Comparison of ENCODE assay signal across 1 cellular context in genomic region chr6:30744054-30744805, GRCh38.
A peak's percentile ranks its signal among the peaks of the same experiment; 100 is the strongest.
TF ChIP-seq lines count a peak whose summit lies in the region.

IER3 (minus strand) TSS chr6:30744547; CDS start chr6:30744518, 29 bp downstream.

TF ChIP-seq in WTC11, 78 proteins besides CTCF, POLR2A, EP300 and RAD21 (continued from another document and continues in another):
- TF ChIP-seq ZNF281 (CRISPR knock-in tag; IDR thresholded peaks at IDR 0.05) (no peak), ZNF121 (CRISPR knock-in tag; IDR thresholded peaks at IDR 0.05) (no peak), ZNF532 (CRISPR knock-in tag; IDR thresholded peaks at IDR 0.05; ENCODE audit: borderline replicate concordance) (no peak), ELF4 (CRISPR knock-in tag; IDR thresholded peaks at IDR 0.05; ENCODE audit: low read depth) (0 out of 2 replicates have a peak, but pooled peaks have one; percentile 48), CREB1 (CRISPR knock-in tag; IDR thresholded peaks at IDR 0.05) (no peak), CREM (CRISPR knock-in tag; IDR thresholded peaks at IDR 0.05) (no peak), ZNF317 (CRISPR knock-in tag; IDR thresholded peaks at IDR 0.05; ENCODE audit: borderline replicate concordance, low read depth) (no peak), FOXK1 (CRISPR knock-in tag; IDR thresholded peaks at IDR 0.05) (peak; percentile 49; the same call in 1 of the 2 replicates), ETV6 (CRISPR knock-in tag; IDR thresholded peaks at IDR 0.05) (peak; percentile 79; the same call in 1 of the 2 replicates), ZNF512 (CRISPR knock-in tag; IDR thresholded peaks at IDR 0.05; ENCODE audit: borderline replicate concordance) (no peak), JUN (CRISPR knock-in tag; IDR thresholded peaks at IDR 0.05) (no peak), STAT6 (CRISPR knock-in tag; conservative IDR thresholded peaks at IDR 0.05; ENCODE audit: low read depth) (no peak), NR2C2 (CRISPR knock-in tag; IDR thresholded peaks at IDR 0.05) (no peak), CBFB (CRISPR knock-in tag; IDR thresholded peaks at IDR 0.05; ENCODE audit: low read depth) (no peak), SP1 (CRISPR knock-in tag; conservative IDR thresholded peaks at IDR 0.05) (peak; percentile 90), FOXP1 (CRISPR knock-in tag; IDR thresholded peaks at IDR 0.05; ENCODE audit: borderline replicate concordance) (no peak), CDX4 (CRISPR knock-in tag; IDR thresholded peaks at IDR 0.05; ENCODE audit: borderline replicate concordance) (no peak), ZBTB43 (CRISPR knock-in tag; IDR thresholded peaks at IDR 0.05) (no peak), SMAD4 (CRISPR knock-in tag; IDR thresholded peaks at IDR 0.05) (no peak), IRF2 (CRISPR knock-in tag; IDR thresholded peaks at IDR 0.05; ENCODE audit: borderline replicate concordance, low read depth) (no peak), MLX (CRISPR knock-in tag; IDR thresholded peaks at IDR 0.05) (no peak), FOXJ3 (CRISPR knock-in tag; IDR thresholded peaks at IDR 0.05; ENCODE audit: borderline replicate concordance) (no peak), NFATC4 (CRISPR knock-in tag; IDR thresholded peaks at IDR 0.05) (no peak), GTF2I (CRISPR knock-in tag; conservative IDR thresholded peaks at IDR 0.05) (no peak), ZNF425 (CRISPR knock-in tag; conservative IDR thresholded peaks at IDR 0.05) (no peak), TCF7 (CRISPR knock-in tag; IDR thresholded peaks at IDR 0.05; ENCODE audit: low read depth) (no peak), NR1H2 (CRISPR knock-in tag; IDR thresholded peaks at IDR 0.05) (no peak), FOXP4 (CRISPR knock-in tag; IDR thresholded peaks at IDR 0.05) (peak; percentile 60; the same call in 1 of the 2 replicates), PRRX2 (CRISPR knock-in tag; IDR thresholded peaks at IDR 0.05) (no peak), ATF3 (CRISPR knock-in tag; conservative IDR thresholded peaks at IDR 0.05) (no peak), AR (CRISPR knock-in tag; IDR thresholded peaks at IDR 0.05) (no peak), KAT7 (CRISPR knock-in tag; IDR thresholded peaks at IDR 0.05; ENCODE audit: borderline replicate concordance) (no peak)
